In the genomic region with DNA sequence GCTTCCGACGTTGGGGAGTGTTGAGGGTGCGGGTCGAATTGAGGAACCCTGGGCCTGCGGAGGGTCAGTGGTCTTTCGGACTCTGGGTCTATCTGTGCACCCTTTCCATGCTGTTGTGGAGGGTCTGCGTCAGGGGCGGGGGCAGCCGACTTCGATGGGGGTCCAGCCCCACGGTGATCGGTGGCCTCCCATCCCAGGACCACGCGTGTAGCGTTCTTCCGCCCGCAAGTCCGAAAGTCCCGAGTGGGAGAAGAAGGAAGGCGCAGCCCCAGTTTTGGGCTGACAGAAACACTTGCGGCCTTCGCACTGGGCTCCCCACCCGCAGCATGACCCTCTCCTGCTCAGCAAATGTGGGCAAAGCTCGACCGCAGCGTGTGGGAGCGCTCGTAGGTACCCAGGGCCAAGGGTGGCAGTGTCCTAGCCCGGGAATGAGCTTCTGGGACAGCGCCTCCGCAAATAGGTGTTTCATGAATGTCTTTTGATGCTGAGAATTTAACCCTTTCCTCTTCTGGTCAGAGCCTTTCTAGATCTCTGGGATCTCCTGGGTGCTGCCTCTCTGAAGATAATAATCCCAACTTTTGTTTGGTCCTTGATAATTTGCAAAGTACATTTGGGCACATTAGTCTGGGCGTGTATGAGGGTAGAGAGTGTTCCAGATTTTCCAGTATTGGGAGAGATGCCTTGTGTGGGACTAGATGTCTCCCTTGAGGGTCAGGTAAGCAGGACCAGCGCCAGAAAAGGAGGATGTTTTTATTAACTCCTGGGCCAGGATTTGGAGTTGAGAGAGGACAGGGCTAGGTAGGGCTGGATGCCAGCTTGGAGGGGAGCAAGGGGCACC, we compare ENCODE assay signal across 13 cellular contexts. TPM values are rescaled to one million over a fixed set of nuclear protein-coding genes. Genes with fewer than 3 reads are reported as not detected.
DNase-seq lines count a peak whose midpoint lies in the region; ATAC-seq, FAIRE-seq and TF ChIP-seq lines count a peak whose summit lies in the region.
"Had no signal": no experiment of that assay in that cellular context is flagged by ENCODE, and none has a peak within 500 bp of the region (broad histone marks: within the 10 kb centered on the region; RNA-seq: fewer than 3 reads in every experiment).

No MANE protein-coding gene starts in this region.

- RAD21 ChIA-PET in HCT116 (lab: Charles Lee; ENCODE audit: low non-redundant PET in 1 of 2, low total read pairs in 2 of 2, uncharacterized antibody in 2 of 2, unreplicated experiment in 2 of 2): no interaction called here
- RAD21 ChIA-PET in GM12878 (lab: Charles Lee; ENCODE audit: unreplicated experiment): no interaction called here

- H3K27me3 ChIP-seq in BLaER1: peaks cover 85% of the 10 kb centered on the region
- H3K27me3 ChIP-seq in HCT116 (ENCODE audit: insufficient read depth, low read length): peaks cover 15% of the 10 kb centered on the region; the same call in 1 of the 2 replicates
- peaks cover 22 to 31% of the 10 kb centered on the region in 2 experiments for H3K27me3 ChIP-seq in GM12878 (replicated peaks in 1 of 2; ENCODE audit: control insufficient read depth in 2 of 2, insufficient read depth in 2 of 2, low read length in 1 of 2)
- peaks cover 13 to 19% of the 10 kb centered on the region in 2 donors for H3K27me3 ChIP-seq in mucosa of rectum (ENCODE audit: control insufficient read depth in 2 of 2, insufficient read depth in 2 of 2, low read length in 2 of 2)
- H3K27me3 ChIP-seq: testis had no signal

- H3K9me3 ChIP-seq in BLaER1: no peaks in the 10 kb centered on the region
- no peaks in the 10 kb centered on the region for H3K9me3 ChIP-seq in HCT116 (ENCODE audit: control insufficient read depth in 1 of 2, insufficient read depth in 1 of 2, low read depth in 1 of 2, low read length in 2 of 2)
- no peaks in the 10 kb centered on the region for H3K9me3 ChIP-seq in GM12878 (replicated peaks; ENCODE audit: control insufficient read depth, insufficient read depth, low read length)
- H3K9me3 ChIP-seq in mucosa of rectum (ENCODE audit: control insufficient read depth in 2 of 2, low read length in 2 of 2): no peaks in the 10 kb centered on the region
- H3K9me3 ChIP-seq: testis had no signal

- TF ChIP-seq POLR2A in HCT116 (IDR thresholded peaks at IDR 0.05; ENCODE audit: borderline replicate concordance, extremely low read depth, insufficient read depth, insufficient read length): no peak
- no peak for TF ChIP-seq POLR2A in GM12878 (IDR thresholded peaks at IDR 0.05; ENCODE audit: low read depth, low read length)

- intact Hi-C loops in HCT116 (cut with micrococcal nuclease) (no loop called here), GM12878 (cut with micrococcal nuclease; ENCODE audit: unreplicated experiment) (no loop called here)

- TF ChIP-seq RAD21 in HCT116 (IDR thresholded peaks at IDR 0.05; ENCODE audit: low read depth) (no peak), GM12878 (IDR thresholded peaks at IDR 0.05; ENCODE audit: insufficient read depth, low read depth, low read length) (no peak)

- no peaks in the 10 kb centered on the region for H3K79me2 ChIP-seq in HCT116 (ENCODE audit: insufficient read depth, low read length)
- no peaks in the 10 kb centered on the region for H3K79me2 ChIP-seq in GM12878 (ENCODE audit: control insufficient read depth, insufficient read depth, low read length)

- TF ChIP-seq CTCF in HCT116 (IDR thresholded peaks at IDR 0.05 in 2 of 3, conservative IDR thresholded peaks at IDR 0.05 in 1 of 3; ENCODE audit: borderline replicate concordance in 1 of 3, insufficient read depth in 1 of 3, low read depth in 2 of 3, low read length in 2 of 3) (no peak), GM12878 (IDR thresholded peaks at IDR 0.05 in 2 of 3, conservative IDR thresholded peaks at IDR 0.05 in 1 of 3; ENCODE audit: control insufficient read depth in 2 of 3, extremely low read depth in 1 of 3, insufficient read depth in 1 of 3, low read depth in 3 of 3, low read length in 3 of 3) (no peak)

- H4K20me1 ChIP-seq in BLaER1 (peaks cover 41% of the 10 kb centered on the region), HCT116 (ENCODE audit: insufficient read depth) (no peaks in the 10 kb centered on the region), GM12878 (ENCODE audit: control insufficient read depth, insufficient read depth) (no peaks in the 10 kb centered on the region)

- DNase-seq in HCT116 (ENCODE audit: low read depth, low spot score): no peak
- DNase-seq in GM12878 (ENCODE audit: low read depth, low spot score): no peak
- no peak for DNase-seq in globus pallidus (ENCODE audit: low spot score)
- DNase-seq in epidermal melanocyte (ENCODE audit: insufficient read length, low spot score): no peak
- DNase-seq: cerebellar nuclear complex; NCI-H446 treated with DMSO at 0.1 percent for 48 hours; stimulated activated CD4-positive, alpha-beta T cell treated with anti-CD3 and anti-CD28 coated beads, Interleukin-1b, Interleukin-23, amount 100 ng/mL, for 48 hours; testis had no signal

- FAIRE-seq in GM12878 (lab: Jason Lieb, UNC): no peak

- peak overlapping the region; percentile 99 for H3K4me2 ChIP-seq in BLaER1
- peak overlapping the region; percentile 100 for H3K4me2 ChIP-seq in HCT116 (ENCODE audit: low read length)
- 0 out of 2 replicates have a peak overlapping the region, but pooled peaks have one; percentile 17 for H3K4me2 ChIP-seq in GM12878 (ENCODE audit: control insufficient read depth, insufficient read depth)

- H3K4me3 ChIP-seq in BLaER1: peak overlapping the region; percentile 65
- no peak overlapping the region for H3K4me3 ChIP-seq in HCT116 (replicated peaks in 1 of 2; ENCODE audit: low read depth in 1 of 2, low read length in 2 of 2)
- 0 out of 2 replicates have a peak overlapping the region, but pooled peaks have one; percentile 32 for H3K4me3 ChIP-seq in GM12878
- H3K4me3 ChIP-seq in mucosa of rectum (ENCODE audit: low read length in 2 of 2): peak overlapping the region; percentile 37 to 56
- H3K4me3 ChIP-seq: testis had no signal

- CTCF ChIA-PET in HCT116 (lab: Charles Lee): interaction anchor here (4.8 kb wide), 1 partner anchor 22 kb away, joined by 69 read pairs; no protein-coding TSS in a partner anchor
- CTCF ChIA-PET in GM12878 (lab: Yijun Ruan, JAX): interaction anchor here (1.2 to 4.9 kb wide), 2 partner anchors 21 to 24 kb away, joined by 3 to 52 read pairs; no protein-coding TSS in a partner anchor

- H3K4me1 ChIP-seq in BLaER1: peaks cover 82% of the 10 kb centered on the region
- H3K4me1 ChIP-seq in HCT116 (ENCODE audit: control insufficient read depth in 1 of 2, insufficient read depth in 2 of 2, low read length in 2 of 2): peaks cover 19 to 41% of the 10 kb centered on the region in 2 experiments
- peaks cover 21% of the 10 kb centered on the region for H3K4me1 ChIP-seq in GM12878 (ENCODE audit: control insufficient read depth, insufficient read depth, low read length)
- peaks cover 57 to 64% of the 10 kb centered on the region in 2 donors for H3K4me1 ChIP-seq in mucosa of rectum (ENCODE audit: control insufficient read depth in 2 of 2, insufficient read depth in 2 of 2, low read length in 2 of 2)

- ATAC-seq in HCT116 (no peak), GM12878 (no peak), GM18517 (IDR thresholded peaks at IDR 0.05; ENCODE audit: unreplicated experiment) (no peak), HG02852 (IDR thresholded peaks at IDR 0.05; ENCODE audit: unreplicated experiment) (no peak)

- POLR2A ChIA-PET in HCT116 (lab: Charles Lee): no interaction called here
- POLR2A ChIA-PET in GM12878 (lab: Charles Lee): no interaction called here

- no peak overlapping the region; the same call in 1 of the 2 replicates for H3K27ac ChIP-seq in BLaER1
- H3K27ac ChIP-seq in HCT116 (ENCODE audit: low read depth, low read length): no peak overlapping the region
- no peak overlapping the region for H3K27ac ChIP-seq in GM12878 (ENCODE audit: control insufficient read depth, insufficient read depth)
- H3K27ac ChIP-seq in mucosa of rectum (ENCODE audit: low read depth in 2 of 2, low read length in 2 of 2): peak overlapping the region in 1 of 2 donors; percentile 16
- H3K27ac ChIP-seq: testis had no signal

- H3K9me2 ChIP-seq in HCT116 (ENCODE audit: insufficient read depth): no peaks in the 10 kb centered on the region

- in situ Hi-C loops in GM12878 (cut with MboI): no loop called here

- no peaks in the 10 kb centered on the region for H3K36me3 ChIP-seq in BLaER1
- H3K36me3 ChIP-seq in HCT116 (ENCODE audit: control insufficient read depth in 1 of 2, insufficient read depth in 2 of 2, low read length in 2 of 2): no peaks in the 10 kb centered on the region
- H3K36me3 ChIP-seq in GM12878 (ENCODE audit: control insufficient read depth in 2 of 2, insufficient read depth in 2 of 2, low read length in 1 of 2): no peaks in the 10 kb centered on the region
- no peaks in the 10 kb centered on the region for H3K36me3 ChIP-seq in mucosa of rectum (ENCODE audit: control insufficient read depth in 2 of 2, insufficient read depth in 2 of 2, low read length in 2 of 2)

- no peak overlapping the region for H2AFZ ChIP-seq in HCT116 (ENCODE audit: low read depth, low read length, poor library complexity, severe bottlenecking)
- no peak overlapping the region for H2AFZ ChIP-seq in GM12878 (ENCODE audit: control insufficient read depth, low read depth, low read length)

- SMC1A ChIA-PET in GM12878 (lab: Charles Lee; ENCODE audit: uncharacterized antibody, unreplicated experiment): no interaction called here

- H3K9ac ChIP-seq in BLaER1 (peak overlapping the region; percentile 43; the same call in 1 of the 2 replicates), HCT116 (ENCODE audit: low read length) (no peak overlapping the region), GM12878 (ENCODE audit: control insufficient read depth, insufficient read depth, low read length) (no peak overlapping the region), mucosa of rectum (ENCODE audit: low read depth in 1 of 2, low read length in 2 of 2) (no peak overlapping the region)

- 28% methylated on average over 33 of the region's 33 CpGs for WGBS in GM12878 (ENCODE audit: insufficient coverage, insufficient replicate concordance, low lambda C conversion rate, missing lambda C conversion rate)

- BruUV-seq in HCT116 (replicated peaks; lab: Mats Ljungman, UMichigan): no TSS peak
- no TSS peak for BruUV-seq in GM12878 (replicated peaks; lab: Mats Ljungman, UMichigan)

- no peak for TF ChIP-seq EP300 in GM12878 (IDR thresholded peaks at IDR 0.05; ENCODE audit: borderline replicate concordance in 1 of 2, control insufficient read depth in 1 of 2, low read depth in 2 of 2, low read length in 2 of 2)

RNA-seq across cellular contexts. Expression of a gene that starts 2.3 kb away (rescaled TPM):
- total RNA-seq in HCT116 (2021; ENCODE audit: unreplicated experiment) (1.5 TPM), GM12878 (2014; rRNA removed) (0.05 TPM in 1 of 2 replicates, not detected in the other), GM12878 (2014; rRNA removed; fragmentation: Illumina TruSeq; extraction: Trizol) (0.04 TPM in 1 of 2 replicates, not detected in the other), GM12878 (2021) (0.08 TPM in 1 of 2 replicates, not detected in the other)
- polyA plus RNA-seq in HCT116 (2012): 1.0 and 1.2 TPM in 2 replicates
- 8.1 and 8.2 TPM in 2 replicates for total RNA-seq in GM12878 (2013; cell fraction: nucleolus; rRNA removed)
- polyA plus RNA-seq in GM12878 (2011; ENCODE audit: low read depth): not detected
- polyA plus RNA-seq in GM12878 (2011; rRNA removed) (0.10 and 0.12 TPM in 2 replicates), GM12878 (2014; fragmentation: Illumina TruSeq; extraction: Trizol) (not detected in 2 replicates), GM12878 (2014; fragmentation: Nextera tagmentation; extraction: Ambion mirVana) (not detected), GM12878 (2014; rRNA removed) (0.06 TPM in 1 of 2 replicates, not detected in the other), GM12878 (2016; fragmentation: Nextera tagmentation; extraction: Ambion mirVana) (under 1 TPM in 1 of 2 experiments, not detected in 1; 0.16 TPM)
- 0.27 TPM in 2 replicates for polyA plus RNA-seq in GM12878 (2011; cell fraction: cytosol; rRNA removed)
- 0.69 and 0.99 TPM in 2 replicates for polyA plus RNA-seq in GM12878 (2011; cell fraction: nucleus; rRNA removed)
- polyA plus RNA-seq in GM12878 (2012): 0.07 and 0.13 TPM in 2 replicates
- 0.15 and 0.37 TPM in 2 replicates for polyA minus RNA-seq in GM12878 (2011; rRNA and poly(A)+ RNA removed)
- polyA minus RNA-seq in GM12878 (2011; cell fraction: cytosol; rRNA and poly(A)+ RNA removed): not detected in 2 replicates
- polyA minus RNA-seq in GM12878 (2011; cell fraction: nucleus; rRNA and poly(A)+ RNA removed): 0.38 and 0.48 TPM in 2 replicates

RNA-seq across cellular contexts. Expression of a gene that starts 26.4 kb away (rescaled TPM):
- total RNA-seq in HCT116 (2021; ENCODE audit: unreplicated experiment) (58.9 TPM), GM12878 (2014; rRNA removed) (4.7 and 4.9 TPM in 2 replicates), GM12878 (2014; rRNA removed; fragmentation: Illumina TruSeq; extraction: Trizol) (2.0 and 2.1 TPM in 2 replicates), GM12878 (2021) (3.8 and 4.7 TPM in 2 replicates)
- polyA plus RNA-seq in HCT116 (2012): 70.2 and 93.5 TPM in 2 replicates
- total RNA-seq in GM12878 (2013; cell fraction: nucleolus; rRNA removed): 3.4 and 4.0 TPM in 2 replicates
- polyA plus RNA-seq in GM12878 (2011; ENCODE audit: low read depth): 6.4 TPM
- polyA plus RNA-seq in GM12878 (2011; rRNA removed) (1.9 and 2.8 TPM in 2 replicates), GM12878 (2014; fragmentation: Illumina TruSeq; extraction: Trizol) (0.68 and 1.8 TPM in 2 replicates), GM12878 (2014; fragmentation: Nextera tagmentation; extraction: Ambion mirVana) (under 1 TPM; 0.37 to 0.73 TPM), GM12878 (2014; rRNA removed) (5.7 and 5.9 TPM in 2 replicates), GM12878 (2016; fragmentation: Nextera tagmentation; extraction: Ambion mirVana) (1 to 10 TPM; 3.9 to 4.8 TPM)
- polyA plus RNA-seq in GM12878 (2011; cell fraction: cytosol; rRNA removed): 7.0 and 7.3 TPM in 2 replicates
- 4.0 and 7.6 TPM in 2 replicates for polyA plus RNA-seq in GM12878 (2011; cell fraction: nucleus; rRNA removed)
- polyA plus RNA-seq in GM12878 (2012): 8.1 and 11.6 TPM in 2 replicates
- 4.8 and 8.7 TPM in 2 replicates for polyA minus RNA-seq in GM12878 (2011; rRNA and poly(A)+ RNA removed)
- 5.0 and 5.9 TPM in 2 replicates for polyA minus RNA-seq in GM12878 (2011; cell fraction: cytosol; rRNA and poly(A)+ RNA removed)
- polyA minus RNA-seq in GM12878 (2011; cell fraction: nucleus; rRNA and poly(A)+ RNA removed): 7.1 and 9.2 TPM in 2 replicates

RNA-seq across cellular contexts. Expression of a gene that starts 32.6 kb away (rescaled TPM):
- 16.9 TPM for total RNA-seq in HCT116 (2021; ENCODE audit: unreplicated experiment)
- polyA plus RNA-seq in HCT116 (2012): 9.3 and 10.0 TPM in 2 replicates
- 18.9 and 20.9 TPM in 2 replicates for total RNA-seq in GM12878 (2013; cell fraction: nucleolus; rRNA removed)
- 18.3 and 18.5 TPM in 2 replicates for total RNA-seq in GM12878 (2014; rRNA removed)
- total RNA-seq in GM12878 (2014; rRNA removed; fragmentation: Illumina TruSeq; extraction: Trizol): 9.0 and 10.0 TPM in 2 replicates
- total RNA-seq in GM12878 (2021): 19.8 and 20.3 TPM in 2 replicates
- polyA plus RNA-seq in GM12878 (2011; ENCODE audit: low read depth): 5.9 TPM
- polyA plus RNA-seq in GM12878 (2011; rRNA removed): 4.3 and 9.7 TPM in 2 replicates
- 14.5 and 17.7 TPM in 2 replicates for polyA plus RNA-seq in GM12878 (2011; cell fraction: cytosol; rRNA removed)
- 18.8 and 21.0 TPM in 2 replicates for polyA plus RNA-seq in GM12878 (2011; cell fraction: nucleus; rRNA removed)
- polyA plus RNA-seq in GM12878 (2012): 10.1 and 11.1 TPM in 2 replicates
- 3.8 and 7.9 TPM in 2 replicates for polyA plus RNA-seq in GM12878 (2014; fragmentation: Illumina TruSeq; extraction: Trizol)
- polyA plus RNA-seq in GM12878 (2014; fragmentation: Nextera tagmentation; extraction: Ambion mirVana): 1 to 10 TPM in 1 of 2 experiments, under 1 TPM in 1; 0.71 to 1.7 TPM
- polyA plus RNA-seq in GM12878 (2014; rRNA removed): 11.3 and 12.7 TPM in 2 replicates
- 10 to 100 TPM; 16.0 to 20.4 TPM for polyA plus RNA-seq in GM12878 (2016; fragmentation: Nextera tagmentation; extraction: Ambion mirVana)
- 30.4 and 40.0 TPM in 2 replicates for polyA minus RNA-seq in GM12878 (2011; rRNA and poly(A)+ RNA removed)
- 13.0 and 13.4 TPM in 2 replicates for polyA minus RNA-seq in GM12878 (2011; cell fraction: cytosol; rRNA and poly(A)+ RNA removed)
- 8.7 and 17.9 TPM in 2 replicates for polyA minus RNA-seq in GM12878 (2011; cell fraction: nucleus; rRNA and poly(A)+ RNA removed)

RNA-seq across cellular contexts. Expression of a gene that starts 52.8 kb away (rescaled TPM):
- total RNA-seq in HCT116 (2021; ENCODE audit: unreplicated experiment) (6.0 TPM), GM12878 (2014; rRNA removed) (11.5 and 13.0 TPM in 2 replicates), GM12878 (2014; rRNA removed; fragmentation: Illumina TruSeq; extraction: Trizol) (6.9 and 7.3 TPM in 2 replicates), GM12878 (2021) (13.3 and 15.0 TPM in 2 replicates)
- polyA plus RNA-seq in HCT116 (2012): 4.2 and 4.5 TPM in 2 replicates
- total RNA-seq in GM12878 (2013; cell fraction: nucleolus; rRNA removed): 35.3 and 37.1 TPM in 2 replicates
- 4.9 TPM for polyA plus RNA-seq in GM12878 (2011; ENCODE audit: low read depth)
- polyA plus RNA-seq in GM12878 (2011; rRNA removed) (30.2 and 39.3 TPM in 2 replicates), GM12878 (2014; fragmentation: Illumina TruSeq; extraction: Trizol) (7.6 and 7.8 TPM in 2 replicates), GM12878 (2014; fragmentation: Nextera tagmentation; extraction: Ambion mirVana) (1 to 10 TPM in 1 of 2 experiments, under 1 TPM in 1; 0.24 to 1.3 TPM), GM12878 (2014; rRNA removed) (15.7 and 16.5 TPM in 2 replicates), GM12878 (2016; fragmentation: Nextera tagmentation; extraction: Ambion mirVana) (10 to 100 TPM in 1 of 2 experiments, 1 to 10 TPM in 1; 8.2 to 10.5 TPM)
- 39.3 and 50.0 TPM in 2 replicates for polyA plus RNA-seq in GM12878 (2011; cell fraction: cytosol; rRNA removed)
- polyA plus RNA-seq in GM12878 (2011; cell fraction: nucleus; rRNA removed): 30.7 and 31.8 TPM in 2 replicates
- 8.8 and 14.8 TPM in 2 replicates for polyA plus RNA-seq in GM12878 (2012)
- polyA minus RNA-seq in GM12878 (2011; rRNA and poly(A)+ RNA removed): 17.9 and 35.2 TPM in 2 replicates
- polyA minus RNA-seq in GM12878 (2011; cell fraction: cytosol; rRNA and poly(A)+ RNA removed): 13.5 and 20.2 TPM in 2 replicates
- 21.9 and 25.2 TPM in 2 replicates for polyA minus RNA-seq in GM12878 (2011; cell fraction: nucleus; rRNA and poly(A)+ RNA removed)
- total RNA-seq: LHCN-M2 had no signal

Comparison
In these comparisons a context has a peak if more than half of its experiments do, and no peak if none do; other contexts are left out.
1. H3K4me2 ChIP-seq: peak in every context shown above with its lines; median percentile 100 in HCT116; 99 in BLaER1; 17 in GM12878.
2. H3K4me3 ChIP-seq: peak in BLaER1 (single experiment), GM12878 (single experiment) and mucosa of rectum (2 of 2); none in HCT116 (0 of 2).
3. RNA of a gene that starts 26.4 kb away (total RNA-seq): 58.9 TPM in HCT116 (single experiment); 2.0 to 4.9 TPM in GM12878; every median in the first group is over 10 times any median in the second.